7 cellular contexts compared by ENCODE assay signal in genomic region chr15:52214553-52214952, GRCh38.
"Had no signal": no experiment of that assay in that cellular context is flagged by ENCODE, and none has a peak within 500 bp of the region (broad histone marks: within the 10 kb centered on the region; RNA-seq: fewer than 3 reads in every experiment).

No MANE protein-coding gene starts in this region.

- H2AFZ ChIP-seq: GM23338 had no signal

- H3K4me2 ChIP-seq: GM23338 had no signal

- ATAC-seq: GM23338 had no signal

- DNase-seq: H9, HCEC 1CT, KG1 had no signal

- H3K4me3 ChIP-seq: GM23338 had no signal

- FAIRE-seq: H1, H54, HTR-8/SVneo had no signal
